In genomic region chr9:81499021-81499454, GRCh38 we compare ENCODE assay signal across 13 cellular contexts.
DNase-seq lines count a peak whose midpoint lies in the region; ATAC-seq and TF ChIP-seq lines count a peak whose summit lies in the region.
"Had no signal": no experiment of that assay in that cellular context is flagged by ENCODE, and none has a peak within 500 bp of the region (broad histone marks: within the 10 kb centered on the region; RNA-seq: fewer than 3 reads in every experiment).

No MANE protein-coding gene starts in this region.

- no peaks in the 10 kb centered on the region for H3K79me1 ChIP-seq in mesenchymal stem cell (replicated peaks; ENCODE audit: low read length, poor library complexity, severe bottlenecking)

- no peak overlapping the region for H3K27ac Mint-ChIP-seq in WTC11
- H3K27ac Mint-ChIP-seq: naive B cell had no signal

- no peak overlapping the region for H3K18ac ChIP-seq in mesenchymal stem cell (ENCODE audit: low read depth in 1 of 2, low read length in 2 of 2)

- no peaks in the 10 kb centered on the region for H3K4me1 Mint-ChIP-seq in WTC11
- H3K4me1 Mint-ChIP-seq: naive B cell had no signal

- H3K9ac ChIP-seq in mesenchymal stem cell (ENCODE audit: low read length) (no peak overlapping the region), Karpas-422 (ENCODE audit: low read length) (no peak overlapping the region)

- H3K27ac ChIP-seq in mesenchymal stem cell (ENCODE audit: low read length, poor library complexity, severe bottlenecking) (no peak overlapping the region), upper lobe of right lung (peak overlapping the region; percentile 40), Karpas-422 (ENCODE audit: low read length) (no peak overlapping the region)
- H3K27ac ChIP-seq: SJCRH30 had no signal

- TF ChIP-seq CTCF in upper lobe of right lung (IDR thresholded peaks at IDR 0.05) (no peak), WTC11 (IDR thresholded peaks at IDR 0.05) (no peak)

- peaks cover 8 to 17% of the 10 kb centered on the region in 2 experiments for H3K27me3 ChIP-seq in mesenchymal stem cell (ENCODE audit: control insufficient read depth in 1 of 2, insufficient read depth in 1 of 2, low read length in 2 of 2)
- no peaks in the 10 kb centered on the region for H3K27me3 ChIP-seq in upper lobe of right lung
- H3K27me3 ChIP-seq in Karpas-422 (ENCODE audit: low read length) = no peaks in the 10 kb centered on the region
- H3K27me3 ChIP-seq: SJCRH30 had no signal

- intact Hi-C loops in upper lobe of right lung (cut with DNase I) = no loop called here

- H4K20me1 ChIP-seq in Karpas-422 (ENCODE audit: insufficient read depth, low read depth, low read length) = no peaks in the 10 kb centered on the region

- H4K8ac ChIP-seq in mesenchymal stem cell (ENCODE audit: low read length) = no peak overlapping the region

- no peaks in the 10 kb centered on the region for H3K9me2 ChIP-seq in Karpas-422 (replicated peaks; ENCODE audit: insufficient read depth, low read length)

- no peaks in the 10 kb centered on the region for H3K9me3 ChIP-seq in mesenchymal stem cell (ENCODE audit: control insufficient read depth, low read length)
- H3K9me3 ChIP-seq in upper lobe of right lung = no peaks in the 10 kb centered on the region
- peaks cover 3% of the 10 kb centered on the region; the same call in 1 of the 2 replicates for H3K9me3 ChIP-seq in Karpas-422 (ENCODE audit: low read length)
- H3K9me3 ChIP-seq: SJCRH30 had no signal

- CTCF ChIA-PET in WTC11 (lab: Charles Lee) = no interaction called here

- no peak overlapping the region for H2AK5ac ChIP-seq in mesenchymal stem cell (ENCODE audit: low read length, severe bottlenecking)

- no peak overlapping the region for H4K91ac ChIP-seq in mesenchymal stem cell (ENCODE audit: low read length)

- H3K14ac ChIP-seq in mesenchymal stem cell (ENCODE audit: low read length in 2 of 2) = no peak overlapping the region

- WGBS in mesenchymal stem cell = 48% methylated on average over 4 of the region's 6 CpGs

- DNase-seq in HS-5 (ENCODE audit: low read depth) = peak; percentile 49
- DNase-seq in cerebellar cortex (ENCODE audit: low spot score) = peak; percentile 8
- peak; percentile 55 for DNase-seq in mesenchymal stem cell
- no peak for DNase-seq in upper lobe of right lung
- no peak for DNase-seq in activated CD4-positive, alpha-beta T cell treated with anti-CD3 and anti-CD28 coated beads, Interleukin-2, amount 50 U/mL, for 48 hours
- no peak for DNase-seq in Karpas-422
- DNase-seq in WTC11 (ENCODE audit: low spot score) = no peak
- DNase-seq: naive B cell; SJCRH30; stimulated activated CD4-positive, alpha-beta T cell treated with anti-CD3 and anti-CD28 coated beads, Interleukin-4, amount 100 ng/mL, for 1 hour had no signal

- H3K4ac ChIP-seq in mesenchymal stem cell (ENCODE audit: low read depth in 1 of 2, low read length in 2 of 2) = no peak overlapping the region

- no peak overlapping the region for H2BK12ac ChIP-seq in mesenchymal stem cell (ENCODE audit: low read length in 2 of 2)

- no peak overlapping the region for H3K4me3 ChIP-seq in mesenchymal stem cell (ENCODE audit: insufficient read depth in 1 of 2, low read depth in 1 of 2, low read length in 2 of 2)
- no peak overlapping the region for H3K4me3 ChIP-seq in upper lobe of right lung
- no peak overlapping the region for H3K4me3 ChIP-seq in Karpas-422 (ENCODE audit: low read length)
- H3K4me3 ChIP-seq: dorsolateral prefrontal cortex, SJCRH30 had no signal

- no peak overlapping the region for H2BK5ac ChIP-seq in mesenchymal stem cell (ENCODE audit: low read depth, low read length, poor library complexity, severe bottlenecking)

- H3K4me1 ChIP-seq in mesenchymal stem cell (ENCODE audit: control insufficient read depth, insufficient read depth, low read depth, low read length) = peaks cover 1% of the 10 kb centered on the region
- peaks cover 4% of the 10 kb centered on the region for H3K4me1 ChIP-seq in upper lobe of right lung
- no peaks in the 10 kb centered on the region for H3K4me1 ChIP-seq in Karpas-422 (ENCODE audit: low read length)

- H2BK15ac ChIP-seq in mesenchymal stem cell (ENCODE audit: low read depth, poor library complexity, severe bottlenecking) = no peak overlapping the region

- no peak for ATAC-seq in upper lobe of right lung
- ATAC-seq in WTC11 = no peak
- ATAC-seq: activated CD4-positive, CD25-positive, alpha-beta regulatory T cell treated with anti-CD3 and anti-CD28 coated beads, Interleukin-2, amount 50 U/mL, for 24 hours; HCT116 had no signal

- H3K4me2 ChIP-seq in mesenchymal stem cell (ENCODE audit: low read length, poor library complexity, severe bottlenecking) (no peak overlapping the region), Karpas-422 (ENCODE audit: low read depth, low read length, poor library complexity, severe bottlenecking) (no peak overlapping the region)

- no peak overlapping the region for H3K23ac ChIP-seq in mesenchymal stem cell (ENCODE audit: low read length in 2 of 2)

- no peaks in the 10 kb centered on the region for H3K79me2 ChIP-seq in Karpas-422 (ENCODE audit: low read length)

- POLR2A ChIA-PET in WTC11 (lab: Charles Lee) = no interaction called here

- H3K36me3 ChIP-seq in mesenchymal stem cell (ENCODE audit: control insufficient read depth in 1 of 2, insufficient read depth in 2 of 2, low read depth in 1 of 2, low read length in 2 of 2) (no peaks in the 10 kb centered on the region), upper lobe of right lung (no peaks in the 10 kb centered on the region), Karpas-422 (ENCODE audit: insufficient read depth, low read length) (no peaks in the 10 kb centered on the region)
- H3K36me3 ChIP-seq: SJCRH30 had no signal

- no peak overlapping the region for H3K4me3 Mint-ChIP-seq in WTC11
- H3K4me3 Mint-ChIP-seq: naive B cell had no signal

- no peaks in the 10 kb centered on the region for H3K36me3 Mint-ChIP-seq in WTC11
- H3K36me3 Mint-ChIP-seq: naive B cell had no signal

- no peak overlapping the region for H2BK120ac ChIP-seq in mesenchymal stem cell (ENCODE audit: low read depth, low read length)

- H3K27me3 Mint-ChIP-seq in WTC11 (ENCODE audit: low read depth) = no peaks in the 10 kb centered on the region

- H3K9me3 Mint-ChIP-seq in WTC11 = no peaks in the 10 kb centered on the region; the same call in 1 of the 2 replicates
- H3K9me3 Mint-ChIP-seq: naive B cell had no signal

- no peak overlapping the region for H2AFZ ChIP-seq in mesenchymal stem cell (ENCODE audit: low read depth, low read length)
- no peak overlapping the region for H2AFZ ChIP-seq in Karpas-422 (ENCODE audit: low read length)

TF ChIP-seq in WTC11, 78 proteins besides CTCF, POLR2A, EP300 and RAD21:
- TF ChIP-seq SMAD3 (CRISPR knock-in tag; IDR thresholded peaks at IDR 0.05; ENCODE audit: borderline replicate concordance) = no peak
- TF ChIP-seq MYBL2 (CRISPR knock-in tag; IDR thresholded peaks at IDR 0.05) = no peak
- no peak for TF ChIP-seq ZNF423 (CRISPR knock-in tag; IDR thresholded peaks at IDR 0.05)

Comparison
In these comparisons a context has a peak if more than half of its experiments do, and no peak if none do; other contexts are left out.
1. DNase-seq: peak in HS-5 (single experiment), cerebellar cortex (single experiment) and mesenchymal stem cell (single experiment); none in upper lobe of right lung (single experiment), activated CD4-positive, alpha-beta T cell treated with anti-CD3 and anti-CD28 coated beads, Interleukin-2, amount 50 U/mL, for 48 hours (0 of 2), Karpas-422 (single experiment) and WTC11 (single experiment).